Comparison of ENCODE assay signal across 23 cellular contexts in genomic region chr2:43414586-43415125, GRCh38.
DNase-seq lines count a peak whose midpoint lies in the region; ATAC-seq and TF ChIP-seq lines count a peak whose summit lies in the region.
"Had no signal": no experiment of that assay in that cellular context is flagged by ENCODE, and none has a peak within 500 bp of the region (broad histone marks: within the 10 kb centered on the region; RNA-seq: fewer than 3 reads in every experiment).

No MANE protein-coding gene starts in this region.

- H3K9me3 Mint-ChIP-seq in CD4-positive, alpha-beta T cell, result no peaks in the 10 kb centered on the region

- ATAC-seq in CD4-positive, alpha-beta T cell (ENCODE audit: poor library complexity), result no peak
- no peak for ATAC-seq in GM21619 (IDR thresholded peaks at IDR 0.05; ENCODE audit: unreplicated experiment)
- ATAC-seq: body of pancreas, esophagus mucosa had no signal

- H3K4me3 ChIP-seq in mesodermal cell (ENCODE audit: extremely low read depth, insufficient read depth, low read length, poor library complexity, severe bottlenecking) (no peak overlapping the region), thyroid gland (replicated peaks in 1 of 3) (no peak overlapping the region)
- H3K4me3 ChIP-seq: body of pancreas, Peyer's patch, skin epidermis, suprapubic skin had no signal

- no peaks in the 10 kb centered on the region for H3K36me3 ChIP-seq in mesodermal cell (ENCODE audit: control insufficient read depth, insufficient read depth, low read length)
- H3K36me3 ChIP-seq in thyroid gland, result no peaks in the 10 kb centered on the region
- H3K36me3 ChIP-seq: BE2C, Peyer's patch, suprapubic skin had no signal

- no peak overlapping the region for H3K4me3 Mint-ChIP-seq in CD4-positive, alpha-beta T cell

- TF ChIP-seq CTCF in VCaP (conservative IDR thresholded peaks at IDR 0.05) (no peak), thyroid gland (IDR thresholded peaks at IDR 0.05) (no peak)
- TF ChIP-seq CTCF in CD4-positive, alpha-beta T cell (IDR thresholded peaks at IDR 0.05), result no peak

- no peaks in the 10 kb centered on the region for H3K9me3 ChIP-seq in mesodermal cell (ENCODE audit: control insufficient read depth, low read length)
- H3K9me3 ChIP-seq in thyroid gland, result no peaks in the 10 kb centered on the region
- H3K9me3 ChIP-seq in CD4-positive, alpha-beta T cell (ENCODE audit: control insufficient read depth, low read length), result no peaks in the 10 kb centered on the region
- H3K9me3 ChIP-seq: BE2C, body of pancreas, Peyer's patch, suprapubic skin had no signal

- peaks cover 11% of the 10 kb centered on the region for H3K4me1 Mint-ChIP-seq in CD4-positive, alpha-beta T cell (ENCODE audit: low read depth)

- peaks cover 44% of the 10 kb centered on the region for H3K36me3 Mint-ChIP-seq in CD4-positive, alpha-beta T cell (ENCODE audit: low read depth)

- no peak overlapping the region for H3K27ac Mint-ChIP-seq in CD4-positive, alpha-beta T cell

- no peaks in the 10 kb centered on the region for H3K27me3 ChIP-seq in thyroid gland
- no peaks in the 10 kb centered on the region for H3K27me3 ChIP-seq in CD4-positive, alpha-beta T cell (ENCODE audit: control insufficient read depth, insufficient read depth, low read length)
- H3K27me3 ChIP-seq: BE2C, body of pancreas, Peyer's patch, suprapubic skin had no signal

- no peaks in the 10 kb centered on the region for H3K27me3 Mint-ChIP-seq in CD4-positive, alpha-beta T cell

- TF ChIP-seq POLR2A in thyroid gland (IDR thresholded peaks at IDR 0.05), result peak in 1 of 2 donors; percentile 45

- DNase-seq in DMS 273 (lab: John Stamatoyannopoulos, UW; ENCODE audit: unreplicated experiment), result peak; percentile 30
- no peak for DNase-seq in DMS 273 treated with DMSO at 0.1 percent for 48 hours (lab: John Stamatoyannopoulos, UW)
- DNase-seq in thyroid gland, result peak; percentile 22 to 32
- DNase-seq in CD4-positive, alpha-beta T cell, result no peak
- no peak for DNase-seq in KBM-7
- DNase-seq: activated CD4-positive, alpha-beta T cell treated with anti-CD3 and anti-CD28 coated beads, Interleukin-2, amount 50 U/mL, for 48 hours; activated naive CD4-positive, alpha-beta T cell treated with anti-CD3 and anti-CD28 coated beads, Interleukin-2, amount 50 U/mL, for 16 hours; activated T-cell treated with anti-CD3 and anti-CD28 coated beads, Interleukin-2, amount 50 U/mL, for 1 hour; BE2C; body of pancreas; DMS153; head of caudate nucleus; mesenchymal stem cell; NCI-H2171; NCI-H748 treated with DMSO at 0.1 percent for 48 hours; Peyer's patch had no signal

- CTCF ChIA-PET in CD4-positive, alpha-beta T cell (lab: Charles Lee), result no interaction called here

- in situ Hi-C loops in KBM-7 (cut with MboI; ENCODE audit: low pct_unique_long_range_greater_than_20kb, low sequenced_read_pairs), result no loop called here

- WGBS in mesodermal cell (ENCODE audit: insufficient coverage in 2 of 2), 2 experiments, result 25 to 38% methylated on average over 1 of the region's 4 CpGs
- 21 to 31% methylated on average over 4 of the region's 4 CpGs for WGBS in thyroid gland, 2 donors

- H3K4me1 ChIP-seq in mesodermal cell (ENCODE audit: control insufficient read depth, insufficient read depth, low read length, poor library complexity, severe bottlenecking) (peaks cover 25% of the 10 kb centered on the region), thyroid gland (peaks cover 66 to 84% of the 10 kb centered on the region in 2 donors)
- H3K4me1 ChIP-seq: body of pancreas, Peyer's patch had no signal

- intact Hi-C loops in thyroid gland (cut with DNase I), result no loop called here
- intact Hi-C loops in CD4-positive, alpha-beta T cell (cut with DNase I, micrococcal nuclease), result no loop called here

- peak overlapping the region; percentile 40 for H3K27ac ChIP-seq in VCaP
- H3K27ac ChIP-seq in mesodermal cell (ENCODE audit: low read depth, low read length, severe bottlenecking), result peak overlapping the region; percentile 80
- H3K27ac ChIP-seq in thyroid gland, result peak overlapping the region; percentile 92 to 94 (median 92)
- H3K27ac ChIP-seq in CD4-positive, alpha-beta T cell (ENCODE audit: low read depth, low read length), result no peak overlapping the region
- H3K27ac ChIP-seq: 22Rv1, body of pancreas had no signal

- POLR2A ChIA-PET in CD4-positive, alpha-beta T cell (lab: Charles Lee), result no interaction called here

Comparison
In these comparisons a context has a peak if more than half of its experiments do, and no peak if none do; other contexts are left out.
1. DNase-seq: peak in DMS 273 (single experiment) and thyroid gland (2 of 2); none in DMS 273 treated with DMSO at 0.1 percent for 48 hours (single experiment), CD4-positive, alpha-beta T cell (0 of 10) and KBM-7 (single experiment).